Comparison of ENCODE assay signal across 9 cellular contexts in genomic region chr5:93810780-93811179, GRCh38.
"Had no signal": no experiment of that assay in that cellular context is flagged by ENCODE, and none has a peak within 500 bp of the region (broad histone marks: within the 10 kb centered on the region; RNA-seq: fewer than 3 reads in every experiment).

No MANE protein-coding gene starts in this region.

- ATAC-seq: HCT116, K562 had no signal

- H3K9me3 ChIP-seq: HAP-1 had no signal

- H3K4me1 ChIP-seq: HAP-1 had no signal

- H3K4me3 ChIP-seq: GM23248, HAP-1, K562 had no signal

- DNase-seq: GM23248, GOT3, H7, HFFc6, IMR-90, KG1 had no signal

- H3K27ac ChIP-seq: GM23248 had no signal

- H3K36me3 ChIP-seq: HAP-1 had no signal
